8 cellular contexts compared by ENCODE assay signal in the genomic region with DNA sequence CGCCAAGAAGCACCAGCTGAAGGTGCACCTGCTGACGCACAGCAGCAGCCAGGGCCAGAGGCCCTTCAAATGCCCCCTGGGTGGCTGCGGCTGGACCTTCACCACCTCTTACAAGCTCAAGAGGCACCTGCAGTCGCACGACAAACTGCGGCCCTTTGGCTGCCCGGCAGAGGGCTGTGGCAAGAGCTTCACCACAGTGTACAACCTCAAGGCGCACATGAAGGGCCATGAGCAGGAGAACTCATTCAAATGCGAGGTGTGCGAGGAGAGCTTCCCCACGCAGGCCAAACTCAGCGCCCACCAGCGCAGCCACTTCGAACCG. TPM values are rescaled to one million over a fixed set of nuclear protein-coding genes. Genes with fewer than 3 reads are reported as not detected.
DNase-seq lines count a peak whose midpoint lies in the region; ATAC-seq and TF ChIP-seq lines count a peak whose summit lies in the region.
"Not testable (repeated sequence)": the region's sequence is repeated elsewhere in the genome, so short reads cannot be mapped to it uniquely, and the experiment has no call there.

No MANE protein-coding gene starts in this region.

- H3K9me3 ChIP-seq in ES-I3 (ENCODE audit: control insufficient read depth, insufficient read depth, low read length); Peyer's patch; naive thymus-derived CD4-positive, alpha-beta T cell (ENCODE audit: control insufficient read depth in 2 of 3, low read length in 3 of 3); tibial artery: not testable (repeated sequence)

- intact Hi-C loops in naive thymus-derived CD4-positive, alpha-beta T cell (cut with micrococcal nuclease): loop anchor here (5.0 to 10.0 kb wide), 7 partner anchors 306 to 1028 kb away; a partner anchor contains a TSS
- intact Hi-C loops in tibial artery (cut with DNase I; ENCODE audit: low total_unique reads): loop anchor here (10.0 kb wide), 1 partner anchor 312 kb away; no protein-coding TSS in a partner anchor

- H3K9me3 Mint-ChIP-seq in activated naive CD4-positive, alpha-beta T cell treated with anti-CD3 and anti-CD28 coated beads, Interleukin-2, amount 50 U/mL, for 24 hours: not testable (repeated sequence)
- H3K9me3 Mint-ChIP-seq in naive thymus-derived CD4-positive, alpha-beta T cell: peaks cover 0 to 31% (median 7%) of the 10 kb centered on the region in 11 donors

- POLR2A ChIA-PET in naive thymus-derived CD4-positive, alpha-beta T cell (lab: Charles Lee): interaction anchor here (0.9 kb wide), 1 partner anchor 306 kb away, joined by 3 read pairs; a partner anchor contains a TSS

- peak overlapping the region; percentile 54 for H3K4me3 Mint-ChIP-seq in activated naive CD4-positive, alpha-beta T cell treated with anti-CD3 and anti-CD28 coated beads, Interleukin-2, amount 50 U/mL, for 24 hours
- H3K4me3 Mint-ChIP-seq in naive thymus-derived CD4-positive, alpha-beta T cell: peak overlapping the region; percentile 46 to 81 (median 62)

- not testable (repeated sequence) for TF ChIP-seq POLR2A in Peyer's patch (IDR thresholded peaks at IDR 0.05)

- H3K4me3 ChIP-seq in Peyer's patch: peak overlapping the region; percentile 54 to 71 (median 63)
- H3K4me3 ChIP-seq in foreskin fibroblast (ENCODE audit: low read depth in 1 of 2, low read length in 2 of 2): peak overlapping the region; percentile 40 to 43
- peak overlapping the region; percentile 27 for H3K4me3 ChIP-seq in naive thymus-derived CD4-positive, alpha-beta T cell (ENCODE audit: low read length)
- H3K4me3 ChIP-seq in tibial artery: peak overlapping the region; percentile 65 to 68

- H3K4me1 Mint-ChIP-seq in activated naive CD4-positive, alpha-beta T cell treated with anti-CD3 and anti-CD28 coated beads, Interleukin-2, amount 50 U/mL, for 24 hours: peaks cover 40% of the 10 kb centered on the region
- peaks cover 8 to 57% (median 43%) of the 10 kb centered on the region in 7 donors for H3K4me1 Mint-ChIP-seq in naive thymus-derived CD4-positive, alpha-beta T cell

- not testable (repeated sequence) for H3K27ac Mint-ChIP-seq in activated naive CD4-positive, alpha-beta T cell treated with anti-CD3 and anti-CD28 coated beads, Interleukin-2, amount 50 U/mL, for 24 hours
- H3K27ac Mint-ChIP-seq in naive thymus-derived CD4-positive, alpha-beta T cell: peak overlapping the region in 3 of 9 donors; percentile 14 to 55 (median 43)

- H3K27me3 ChIP-seq in Peyer's patch; naive thymus-derived CD4-positive, alpha-beta T cell (ENCODE audit: control insufficient read depth in 2 of 2, insufficient read depth in 2 of 2, low read length in 2 of 2); tibial artery: not testable (repeated sequence)

- CTCF ChIA-PET in naive thymus-derived CD4-positive, alpha-beta T cell (lab: Charles Lee): not testable (repeated sequence)

- peak in 1 of 6 experiments; percentile 24 for TF ChIP-seq CTCF in Peyer's patch (IDR thresholded peaks at IDR 0.05)
- TF ChIP-seq CTCF in foreskin fibroblast (IDR thresholded peaks at IDR 0.05; ENCODE audit: low read depth, low read length); tibial artery (IDR thresholded peaks at IDR 0.05): not testable (repeated sequence)

- H3K9ac ChIP-seq in ES-I3 (ENCODE audit: low read depth, low read length): peak overlapping the region; percentile 52

- H3K27ac ChIP-seq in Peyer's patch (peak overlapping the region; percentile 83 to 96 (median 94)), tibial artery (peak overlapping the region; percentile 96 to 97)
- H3K27ac ChIP-seq in naive thymus-derived CD4-positive, alpha-beta T cell (ENCODE audit: low read depth, low read length): peak overlapping the region; percentile 77

- not testable (repeated sequence) for H3K27me3 Mint-ChIP-seq in activated naive CD4-positive, alpha-beta T cell treated with anti-CD3 and anti-CD28 coated beads, Interleukin-2, amount 50 U/mL, for 24 hours; naive thymus-derived CD4-positive, alpha-beta T cell

- DNase-seq in HK-2 (ENCODE audit: unreplicated experiment) (peak; percentile 36), Peyer's patch (peak in 2 of 3 donors; percentile 28 to 69), foreskin fibroblast (peak in 1 of 2 donors; percentile 59), tibial artery (peak in 1 of 2 donors; percentile 64)
- DNase-seq in naive thymus-derived CD4-positive, alpha-beta T cell: peak in 3 of 9 donors; percentile 4 to 25 (median 22)

- H3K4me1 ChIP-seq in ES-I3 (ENCODE audit: insufficient read depth, low read length) (peaks cover 14% of the 10 kb centered on the region; the same call in 1 of the 2 replicates), tibial artery (peaks cover 0 to 24% (median 1%) of the 10 kb centered on the region in 4 donors)
- not testable (repeated sequence) for H3K4me1 ChIP-seq in Peyer's patch
- peaks cover 0 to 18% of the 10 kb centered on the region in 2 donors for H3K4me1 ChIP-seq in naive thymus-derived CD4-positive, alpha-beta T cell (ENCODE audit: control insufficient read depth in 2 of 2, insufficient read depth in 2 of 2, low read length in 2 of 2)

- H3K36me3 ChIP-seq in ES-I3 (ENCODE audit: insufficient read depth, low read length); Peyer's patch; naive thymus-derived CD4-positive, alpha-beta T cell (ENCODE audit: control insufficient read depth in 2 of 3, insufficient read depth in 3 of 3, low read length in 3 of 3); tibial artery: not testable (repeated sequence)

- H3K36me3 Mint-ChIP-seq in activated naive CD4-positive, alpha-beta T cell treated with anti-CD3 and anti-CD28 coated beads, Interleukin-2, amount 50 U/mL, for 24 hours: peaks cover 19% of the 10 kb centered on the region
- H3K36me3 Mint-ChIP-seq in naive thymus-derived CD4-positive, alpha-beta T cell: peaks cover 0 to 28% (median 18%) of the 10 kb centered on the region in 5 donors

- ATAC-seq in GM21786 (IDR thresholded peaks at IDR 0.05; ENCODE audit: unreplicated experiment): peak; percentile 27
- peak; percentile 27 for ATAC-seq in naive thymus-derived CD4-positive, alpha-beta T cell

RNA-seq across cellular contexts. Expression of a gene that starts 1.0 kb away (rescaled TPM):
- 10 to 100 TPM in 1 of 4 donors, 1 to 10 TPM in 3; 5.1 to 11.7 (median 7.2) TPM for total RNA-seq in Peyer's patch
- 10 to 100 TPM in 4 of 5 experiments, 1 to 10 TPM in 1; 7.3 to 21.9 (median 13.3) TPM for total RNA-seq in naive thymus-derived CD4-positive, alpha-beta T cell
- polyA plus RNA-seq in naive thymus-derived CD4-positive, alpha-beta T cell: 1 to 10 TPM; 4.7 to 7.7 TPM
